In the genomic region with DNA sequence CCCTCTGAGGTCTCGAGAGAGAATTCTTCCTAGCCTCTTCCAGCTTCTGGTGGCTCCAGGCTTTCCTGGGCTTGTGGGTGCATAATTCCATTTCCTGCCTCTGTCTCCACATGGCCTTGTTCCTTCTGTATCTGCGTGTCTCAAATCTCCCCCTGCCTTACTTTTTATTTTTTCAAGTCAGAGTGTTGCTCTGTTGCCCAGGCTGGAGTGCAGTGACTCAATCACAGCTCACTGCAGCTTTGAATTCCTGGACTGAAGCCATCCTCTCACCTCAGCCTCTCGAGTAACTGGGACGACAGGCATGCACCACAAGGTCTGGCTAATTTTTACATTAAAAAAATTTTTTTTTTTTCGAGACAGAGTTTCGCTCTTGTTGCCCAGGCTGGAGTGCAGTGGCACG, we compare ENCODE assay signal across 30 cellular contexts.
A peak's percentile ranks its signal among the peaks of the same experiment; 100 is the strongest.
DNase-seq lines count a peak whose midpoint lies in the region; ATAC-seq, FAIRE-seq and TF ChIP-seq lines count a peak whose summit lies in the region.
"Had no signal": no experiment of that assay in that cellular context is flagged by ENCODE, and none has a peak within 500 bp of the region (broad histone marks: within the 10 kb centered on the region; RNA-seq: fewer than 3 reads in every experiment).

No MANE protein-coding gene starts in this region.

- no peaks in the 10 kb centered on the region for H3K36me3 Mint-ChIP-seq in MCF 10A (ENCODE audit: insufficient read depth, unreplicated experiment)
- H3K36me3 Mint-ChIP-seq in astrocyte (ENCODE audit: low read depth, unreplicated experiment): peaks cover 2% of the 10 kb centered on the region
- no peaks in the 10 kb centered on the region for H3K36me3 Mint-ChIP-seq in stimulated activated naive B cell treated with anti-CD40 and anti-IgM and Interleukin-4, amounts not matched to agents 10 μg/mL and 1 μg/mL and 100 μg/mL, for 72 hours
- no peaks in the 10 kb centered on the region for H3K36me3 Mint-ChIP-seq in activated CD8-positive, alpha-beta memory T cell treated with anti-CD3 and anti-CD28 coated beads, Interleukin-2, amount 10 ng/mL, durations not matched to agents 7 days and 5 days
- H3K36me3 Mint-ChIP-seq: activated naive CD4-positive, alpha-beta T cell treated with anti-CD3 and anti-CD28 coated beads, Interleukin-2, amount 50 U/mL, for 24 hours; CD14-positive monocyte had no signal

- intact Hi-C loops in MCF 10A (cut with micrococcal nuclease): no loop called here
- intact Hi-C loops in breast epithelium (cut with DNase I; ENCODE audit: low total_unique reads): no loop called here

- no TSS peak for BruUV-seq in MCF 10A (replicated peaks; lab: Mats Ljungman, UMichigan)

- TF ChIP-seq CTCF in MCF 10A (IDR thresholded peaks at IDR 0.05; ENCODE audit: unreplicated experiment) (no peak), breast epithelium (IDR thresholded peaks at IDR 0.05) (no peak), astrocyte (IDR thresholded peaks at IDR 0.05; ENCODE audit: insufficient read depth, low read depth, low read length) (no peak)

- no peak for ATAC-seq in stimulated activated naive B cell treated with anti-CD40 and anti-IgM and Interleukin-4, amounts not matched to agents 10 μg/mL and 1 μg/mL and 100 μg/mL, for 72 hours (replicated peaks)
- no peak for ATAC-seq in activated CD8-positive, alpha-beta memory T cell treated with anti-CD3 and anti-CD28 coated beads, Interleukin-2, amount 10 ng/mL, durations not matched to agents 7 days and 5 days
- ATAC-seq: left ventricle myocardium superior, right lobe of liver, Right ventricle myocardium inferior, T-helper 17 cell had no signal

- H3K9me3 ChIP-seq in breast epithelium (no peaks in the 10 kb centered on the region), astrocyte (ENCODE audit: insufficient read depth, low read depth, low read length) (no peaks in the 10 kb centered on the region)
- H3K9me3 ChIP-seq: Caco-2, right lobe of liver, SK-N-SH had no signal

- H3K27me3 ChIP-seq in breast epithelium (no peaks in the 10 kb centered on the region), astrocyte (ENCODE audit: insufficient read depth, low read length) (no peaks in the 10 kb centered on the region)
- H3K27me3 ChIP-seq: right lobe of liver had no signal

- H3K27ac ChIP-seq in breast epithelium (no peak overlapping the region), astrocyte (ENCODE audit: low read depth, low read length) (no peak overlapping the region)
- H3K27ac ChIP-seq: right lobe of liver had no signal

- no peaks in the 10 kb centered on the region for H3K4me1 ChIP-seq in breast epithelium
- no peaks in the 10 kb centered on the region for H3K4me1 ChIP-seq in astrocyte (ENCODE audit: insufficient read depth, low read length)
- H3K4me1 ChIP-seq: Caco-2, right lobe of liver had no signal

- H3K4me1 Mint-ChIP-seq in MCF 10A (ENCODE audit: insufficient read depth, unreplicated experiment) (peaks cover 4% of the 10 kb centered on the region), astrocyte (ENCODE audit: low read depth, unreplicated experiment) (peaks cover 4% of the 10 kb centered on the region)
- H3K4me1 Mint-ChIP-seq in stimulated activated naive B cell treated with anti-CD40 and anti-IgM and Interleukin-4, amounts not matched to agents 10 μg/mL and 1 μg/mL and 100 μg/mL, for 72 hours: no peaks in the 10 kb centered on the region
- no peaks in the 10 kb centered on the region for H3K4me1 Mint-ChIP-seq in activated CD8-positive, alpha-beta memory T cell treated with anti-CD3 and anti-CD28 coated beads, Interleukin-2, amount 10 ng/mL, durations not matched to agents 7 days and 5 days
- H3K4me1 Mint-ChIP-seq: activated CD4-positive, alpha-beta memory T cell treated with anti-CD3 and anti-CD28 coated beads, Interleukin-2, amount 10 ng/mL, durations not matched to agents 7 days and 5 days; activated naive CD4-positive, alpha-beta T cell treated with anti-CD3 and anti-CD28 coated beads, Interleukin-2, amount 50 U/mL, for 24 hours; CD14-positive monocyte; T-helper 17 cell had no signal

- no peak overlapping the region for H2AFZ ChIP-seq in astrocyte (ENCODE audit: low read depth, low read length)

- DNase-seq in MCF 10A (ENCODE audit: unreplicated experiment): peak; percentile 22
- DNase-seq in breast epithelium (ENCODE audit: low spot score in 2 of 2): no peak
- DNase-seq in astrocyte (ENCODE audit: low read depth): no peak
- peak; percentile 98 for DNase-seq in kidney tubule cell (ENCODE audit: low spot score)
- DNase-seq in stimulated activated naive B cell treated with anti-CD40 and anti-IgM and Interleukin-4, amounts not matched to agents 10 μg/mL and 1 μg/mL and 100 μg/mL, for 72 hours: no peak
- DNase-seq in activated effector memory CD4-positive, alpha-beta T cell treated with anti-CD3 and anti-CD28 coated beads, Interleukin-2, amount 50 U/mL, for 16 hours: no peak
- DNase-seq in activated CD8-positive, alpha-beta memory T cell treated with anti-CD3 and anti-CD28 coated beads, Interleukin-2, amount 10 ng/mL, durations not matched to agents 7 days and 5 days: no peak
- DNase-seq in pons (ENCODE audit: low spot score): no peak
- DNase-seq: 8988T; activated CD4-positive, alpha-beta memory T cell treated with anti-CD3 and anti-CD28 coated beads, Interleukin-2, amount 10 ng/mL, durations not matched to agents 7 days and 5 days; activated CD8-positive, alpha-beta memory T cell treated with anti-CD3 and anti-CD28 coated beads, Interleukin-2, amount 50 U/mL, for 48 hours; amniotic stem cell; Caco-2; DMS79; HCEC 1CT; left ventricle myocardium superior; NCI-H1092; NCI-H1694 treated with DMSO at 0.1 percent for 48 hours; right lobe of liver; SK-N-SH; stimulated activated CD4-positive, alpha-beta T cell treated with anti-CD3 and anti-CD28 coated beads, Interleukin-4, amount 100 ng/mL, for 24 hours; T-helper 17 cell; trophoblast cell had no signal

- H3K27me3 Mint-ChIP-seq in MCF 10A (ENCODE audit: insufficient read depth, unreplicated experiment) (no peaks in the 10 kb centered on the region), astrocyte (ENCODE audit: low read depth, unreplicated experiment) (no peaks in the 10 kb centered on the region)
- peaks cover 0 to 4% of the 10 kb centered on the region in 2 donors for H3K27me3 Mint-ChIP-seq in stimulated activated naive B cell treated with anti-CD40 and anti-IgM and Interleukin-4, amounts not matched to agents 10 μg/mL and 1 μg/mL and 100 μg/mL, for 72 hours
- H3K27me3 Mint-ChIP-seq in activated CD8-positive, alpha-beta memory T cell treated with anti-CD3 and anti-CD28 coated beads, Interleukin-2, amount 10 ng/mL, durations not matched to agents 7 days and 5 days: no peaks in the 10 kb centered on the region
- H3K27me3 Mint-ChIP-seq: activated CD4-positive, alpha-beta memory T cell treated with anti-CD3 and anti-CD28 coated beads, Interleukin-2, amount 10 ng/mL, durations not matched to agents 7 days and 5 days; T-helper 17 cell had no signal

- H3K79me2 ChIP-seq in astrocyte (ENCODE audit: insufficient read depth, low read length): no peaks in the 10 kb centered on the region

- FAIRE-seq in astrocyte (lab: Jason Lieb, UNC): no peak
- FAIRE-seq: bronchial epithelial cell, colon, endothelial cell of umbilical vein, G401.6 had no signal

- no peaks in the 10 kb centered on the region for H4K20me1 ChIP-seq in astrocyte (ENCODE audit: insufficient read depth, low read length)

- POLR2A ChIA-PET in MCF 10A (lab: Yijun Ruan, JAX): no interaction called here

- no peak for TF ChIP-seq POLR2A in breast epithelium (IDR thresholded peaks at IDR 0.05)

- peak overlapping the region; percentile 40 for H3K4me2 ChIP-seq in astrocyte (ENCODE audit: low read length)
- H3K4me2 ChIP-seq: SK-N-SH had no signal

- no peak overlapping the region for H3K9ac ChIP-seq in astrocyte (ENCODE audit: low read length)
- H3K9ac ChIP-seq: SK-N-SH had no signal

- H3K27ac Mint-ChIP-seq in MCF 10A (ENCODE audit: low read depth, unreplicated experiment): no peak overlapping the region
- peak overlapping the region; percentile 87 for H3K27ac Mint-ChIP-seq in astrocyte (ENCODE audit: unreplicated experiment)
- H3K27ac Mint-ChIP-seq in stimulated activated naive B cell treated with anti-CD40 and anti-IgM and Interleukin-4, amounts not matched to agents 10 μg/mL and 1 μg/mL and 100 μg/mL, for 72 hours: no peak overlapping the region
- H3K27ac Mint-ChIP-seq in activated CD8-positive, alpha-beta memory T cell treated with anti-CD3 and anti-CD28 coated beads, Interleukin-2, amount 10 ng/mL, durations not matched to agents 7 days and 5 days: no peak overlapping the region
- H3K27ac Mint-ChIP-seq: activated CD4-positive, alpha-beta memory T cell treated with anti-CD3 and anti-CD28 coated beads, Interleukin-2, amount 10 ng/mL, durations not matched to agents 7 days and 5 days; activated naive CD4-positive, alpha-beta T cell treated with anti-CD3 and anti-CD28 coated beads, Interleukin-2, amount 50 U/mL, for 24 hours; CD14-positive monocyte; T-helper 17 cell had no signal

- H3K4me3 Mint-ChIP-seq in MCF 10A (ENCODE audit: unreplicated experiment): no peak overlapping the region
- H3K4me3 Mint-ChIP-seq in astrocyte (ENCODE audit: unreplicated experiment): no peak overlapping the region
- no peak overlapping the region for H3K4me3 Mint-ChIP-seq in stimulated activated naive B cell treated with anti-CD40 and anti-IgM and Interleukin-4, amounts not matched to agents 10 μg/mL and 1 μg/mL and 100 μg/mL, for 72 hours
- H3K4me3 Mint-ChIP-seq in activated CD8-positive, alpha-beta memory T cell treated with anti-CD3 and anti-CD28 coated beads, Interleukin-2, amount 10 ng/mL, durations not matched to agents 7 days and 5 days: no peak overlapping the region
- H3K4me3 Mint-ChIP-seq: activated CD4-positive, alpha-beta memory T cell treated with anti-CD3 and anti-CD28 coated beads, Interleukin-2, amount 10 ng/mL, durations not matched to agents 7 days and 5 days; activated naive CD4-positive, alpha-beta T cell treated with anti-CD3 and anti-CD28 coated beads, Interleukin-2, amount 50 U/mL, for 24 hours; CD14-positive monocyte; T-helper 17 cell had no signal

- CTCF ChIA-PET in MCF 10A (lab: Yijun Ruan, JAX): interaction anchor here (0.7 kb wide), 1 partner anchor 1014 kb away, joined by 3 read pairs; no protein-coding TSS in a partner anchor
- CTCF ChIA-PET in activated CD8-positive, alpha-beta memory T cell treated with anti-CD3 and anti-CD28 coated beads, Interleukin-2, amount 10 ng/mL, durations not matched to agents 7 days and 5 days (lab: Charles Lee): no interaction called here

- H3K4me3 ChIP-seq in breast epithelium (no peak overlapping the region), astrocyte (ENCODE audit: insufficient read depth, low read depth, low read length) (no peak overlapping the region)
- H3K4me3 ChIP-seq: right lobe of liver had no signal

- H3K36me3 ChIP-seq in breast epithelium (no peaks in the 10 kb centered on the region), astrocyte (ENCODE audit: insufficient read depth, low read length) (no peaks in the 10 kb centered on the region)
- H3K36me3 ChIP-seq: right lobe of liver had no signal

- peaks cover 26% of the 10 kb centered on the region for H3K9me3 Mint-ChIP-seq in MCF 10A (ENCODE audit: unreplicated experiment)
- peaks cover 2% of the 10 kb centered on the region for H3K9me3 Mint-ChIP-seq in astrocyte (ENCODE audit: unreplicated experiment)
- H3K9me3 Mint-ChIP-seq in stimulated activated naive B cell treated with anti-CD40 and anti-IgM and Interleukin-4, amounts not matched to agents 10 μg/mL and 1 μg/mL and 100 μg/mL, for 72 hours: peaks cover 3 to 7% of the 10 kb centered on the region in 2 donors
- H3K9me3 Mint-ChIP-seq in activated CD8-positive, alpha-beta memory T cell treated with anti-CD3 and anti-CD28 coated beads, Interleukin-2, amount 10 ng/mL, durations not matched to agents 7 days and 5 days (ENCODE audit: low read depth): peaks cover 8% of the 10 kb centered on the region

Comparison
In these comparisons a context has a peak if more than half of its experiments do, and no peak if none do; other contexts are left out.
1. DNase-seq: peak in MCF 10A (single experiment) and kidney tubule cell (single experiment); none in breast epithelium (0 of 2), astrocyte (single experiment), stimulated activated naive B cell treated with anti-CD40 and anti-IgM and Interleukin-4, amounts not matched to agents 10 μg/mL and 1 μg/mL and 100 μg/mL, for 72 hours (single experiment), activated effector memory CD4-positive, alpha-beta T cell treated with anti-CD3 and anti-CD28 coated beads, Interleukin-2, amount 50 U/mL, for 16 hours (single experiment), activated CD8-positive, alpha-beta memory T cell treated with anti-CD3 and anti-CD28 coated beads, Interleukin-2, amount 10 ng/mL, durations not matched to agents 7 days and 5 days (single experiment) and pons (single experiment).